Comparison of ENCODE assay signal across 1 cellular context in the genomic region with DNA sequence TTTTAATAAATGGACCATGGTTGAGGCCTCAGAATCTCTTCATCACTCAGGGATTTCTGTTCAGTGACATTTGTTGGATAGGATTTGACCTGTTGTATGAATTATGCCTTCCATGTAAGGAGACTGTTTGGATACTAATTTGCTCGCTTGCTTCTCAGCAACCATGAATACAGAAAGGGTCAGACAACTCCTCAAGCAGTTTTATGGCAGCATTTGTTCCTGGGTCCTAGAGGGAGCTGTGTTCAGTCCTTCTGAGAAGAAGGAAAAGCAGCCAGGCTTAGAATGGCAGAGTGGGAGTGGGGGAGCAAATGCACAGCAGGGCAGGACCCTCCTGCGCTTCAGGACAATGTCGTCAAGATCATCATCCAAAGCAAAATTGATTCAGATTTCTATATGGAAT.
TF ChIP-seq lines count a peak whose summit lies in the region.

No MANE protein-coding gene starts in this region.

TF ChIP-seq in GM23338, 12 proteins besides CTCF, POLR2A, EP300 and RAD21 (continued from another document):
- no peak for TF ChIP-seq EZH2phosphoT487 (IDR thresholded peaks at IDR 0.05; ENCODE audit: unreplicated experiment)
